ENCODE assay signal across 1 cellular context in genomic region chr3:11245276-11245675, GRCh38.
TF ChIP-seq lines count a peak whose summit lies in the region.

No MANE protein-coding gene starts in this region.

TF ChIP-seq in GM23338, 12 proteins besides CTCF, POLR2A, EP300 and RAD21 (continued from another document):
- TF ChIP-seq REST (IDR thresholded peaks at IDR 0.05; ENCODE audit: unreplicated experiment) (no peak), ZNF462 (CRISPR knock-in tag; IDR thresholded peaks at IDR 0.05) (no peak), ZNF114 (CRISPR knock-in tag; IDR thresholded peaks at IDR 0.05) (no peak), ZNF331 (CRISPR knock-in tag; IDR thresholded peaks at IDR 0.05; ENCODE audit: low read depth) (no peak), POLR2AphosphoS5 (IDR thresholded peaks at IDR 0.05; ENCODE audit: low read depth) (no peak)
